13 cellular contexts compared by ENCODE assay signal in the genomic region with DNA sequence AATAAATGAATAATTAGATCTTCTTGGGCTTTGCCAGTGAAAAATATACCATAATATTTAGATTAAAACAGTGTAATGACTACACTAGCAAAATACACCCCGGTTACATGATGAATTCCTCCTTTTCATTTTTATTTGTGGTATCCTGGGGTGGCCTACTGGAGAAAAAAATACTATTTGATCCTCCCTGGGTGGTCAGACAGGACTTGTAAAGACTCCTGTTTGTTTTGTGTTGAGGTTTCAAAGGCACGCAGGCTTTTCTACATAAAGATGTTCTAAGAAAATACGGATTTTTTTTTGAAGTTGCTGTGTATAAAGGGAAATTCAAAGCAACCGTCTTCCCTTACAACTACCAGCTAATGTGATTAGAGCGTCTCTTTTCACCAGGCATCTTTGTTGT.
"Had no signal": no experiment of that assay in that cellular context is flagged by ENCODE, and none has a peak within 500 bp of the region (broad histone marks: within the 10 kb centered on the region; RNA-seq: fewer than 3 reads in every experiment).

No MANE protein-coding gene starts in this region.

- H3K27ac ChIP-seq: brain microvascular endothelial cell, testis, upper lobe of right lung, WERI-Rb-1 had no signal

- ATAC-seq: natural killer cell; sciatic nerve; stimulated activated effector memory CD8-positive, alpha-beta T cell treated with anti-CD3 and anti-CD28 coated beads, Interleukin-12 subunit alpha, Interleukin-12 subunit beta, amount 100 ng/mL, for 72 hours; upper lobe of right lung had no signal

- H3K4me1 ChIP-seq: testis, upper lobe of right lung had no signal

- H3K36me3 ChIP-seq: brain microvascular endothelial cell, upper lobe of right lung, WERI-Rb-1 had no signal

- H3K4me2 ChIP-seq: smooth muscle cell had no signal

- DNase-seq: activated CD4-positive, alpha-beta T cell treated with anti-CD3 and anti-CD28 coated beads, Interleukin-2, amount 50 U/mL, for 48 hours; brain microvascular endothelial cell; cortex of kidney; effector CD8-positive, alpha-beta T cell; natural killer cell; nucleus accumbens; stimulated activated CD4-positive, alpha-beta T cell treated with anti-CD3 and anti-CD28 coated beads, Interleukin-4, amount 100 ng/mL, for 24 hours; testis; upper lobe of right lung; WERI-Rb-1 had no signal

- H3K4me3 ChIP-seq: smooth muscle cell, testis, upper lobe of right lung had no signal

- H3K9me3 ChIP-seq: testis, upper lobe of right lung had no signal

- H3K27me3 ChIP-seq: brain microvascular endothelial cell, testis, upper lobe of right lung had no signal
